17 cellular contexts compared by ENCODE assay signal in the genomic region with DNA sequence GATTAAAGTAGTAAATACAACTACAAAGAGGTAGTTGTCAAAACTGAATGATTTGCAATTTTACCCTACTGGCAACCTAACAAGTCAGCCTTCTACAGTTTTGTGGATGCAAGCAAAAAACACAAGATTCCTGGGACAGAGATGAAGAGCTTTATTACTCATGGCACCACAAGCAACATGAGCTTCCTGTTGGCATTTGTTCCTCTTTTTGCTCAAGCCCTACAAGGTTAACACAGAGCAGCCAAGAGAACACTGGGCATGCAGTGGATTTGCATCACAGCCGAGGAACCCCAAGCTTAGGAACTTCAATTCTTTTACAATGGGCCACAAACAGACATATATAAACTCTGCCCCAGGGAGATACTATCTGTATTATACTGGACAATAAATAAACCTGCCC.
"Had no signal": no experiment of that assay in that cellular context is flagged by ENCODE, and none has a peak within 500 bp of the region (broad histone marks: within the 10 kb centered on the region; RNA-seq: fewer than 3 reads in every experiment).

No MANE protein-coding gene starts in this region.

- H3K9me3 ChIP-seq: mucosa of descending colon, spleen had no signal

- DNase-seq: activated CD4-positive, alpha-beta T cell treated with anti-CD3 and anti-CD28 coated beads, Interleukin-2, amount 50 U/mL, for 1 hour; activated CD4-positive, CD25-positive, alpha-beta regulatory T cell; activated naive CD4-positive, alpha-beta T cell treated with anti-CD3 and anti-CD28 coated beads, Interleukin-2, amount 50 U/mL, for 16 hours; activated T-cell treated with anti-CD3 and anti-CD28 coated beads for 4 hours; brain microvascular endothelial cell; dorsolateral prefrontal cortex; left cardiac atrium; mucosa of descending colon; naive thymus-derived CD8-positive, alpha-beta T cell; posterior cingulate gyrus; spleen; stimulated activated CD4-positive, alpha-beta T cell treated with anti-CD3 and anti-CD28 coated beads, Interleukin-1b, Interleukin-23, amount 100 ng/mL, for 48 hours; stimulated activated naive B cell treated with anti-CD40 and anti-IgM and Interleukin-4, amounts not matched to agents 10 μg/mL and 1 μg/mL and 100 μg/mL, for 72 hours; T-helper 17 cell; trophoblast cell had no signal

- H3K27me3 ChIP-seq: brain microvascular endothelial cell, dorsolateral prefrontal cortex, spleen had no signal

- H3K4me3 ChIP-seq: dorsolateral prefrontal cortex, mucosa of descending colon, spleen had no signal

- H3K27ac ChIP-seq: brain microvascular endothelial cell, dorsolateral prefrontal cortex, spleen had no signal

- ATAC-seq: activated T-helper 17 cell treated with anti-CD3 and anti-CD28 coated beads, Interleukin-2, amount 50 U/mL, for 72 hours; mucosa of descending colon; naive thymus-derived CD8-positive, alpha-beta T cell; sciatic nerve; stimulated activated naive B cell treated with anti-CD40 and anti-IgM and Interleukin-4, amounts not matched to agents 10 μg/mL and 1 μg/mL and 100 μg/mL, for 72 hours; T-helper 17 cell had no signal

- H3K4me1 ChIP-seq: spleen had no signal
